Comparison of ENCODE assay signal across 21 cellular contexts in genomic region chr4:76326515-76326914, GRCh38.
"Had no signal": no experiment of that assay in that cellular context is flagged by ENCODE, and none has a peak within 500 bp of the region (broad histone marks: within the 10 kb centered on the region; RNA-seq: fewer than 3 reads in every experiment).

No MANE protein-coding gene starts in this region.

- H3K27ac ChIP-seq: body of pancreas, heart left ventricle, left lung, stomach, suprapubic skin, tibial nerve had no signal

- H3K9me3 ChIP-seq: body of pancreas had no signal

- DNase-seq: activated CD4-positive, alpha-beta memory T cell treated with anti-CD3 and anti-CD28 coated beads, Interleukin-2, amount 10 ng/mL, durations not matched to agents 7 days and 5 days; activated CD4-positive, alpha-beta T cell treated with anti-CD3 and anti-CD28 coated beads for 48 hours; activated gamma-delta T cell; activated naive CD4-positive, alpha-beta T cell treated with anti-CD3 and anti-CD28 coated beads, Interleukin-2, amount 50 U/mL, for 16 hours; activated naive CD8-positive, alpha-beta T cell treated with anti-CD3 and anti-CD28 coated beads, Interleukin-2, amount 50 U/mL, for 24 hours; activated T-cell treated with anti-CD3 and anti-CD28 coated beads for 4 hours; anterior cingulate cortex; body of pancreas; effector CD4-positive, alpha-beta T cell; heart left ventricle; kidney glomerular epithelial cell; left lung; naive thymus-derived CD4-positive, alpha-beta T cell; occipital lobe; stimulated activated CD4-positive, alpha-beta T cell treated with anti-CD3 and anti-CD28 coated beads, Interleukin-15, amount 100 ng/mL, for 24 hours; stomach; T-helper 9 cell had no signal

- H3K36me3 ChIP-seq: heart left ventricle, left lung, stomach, suprapubic skin, tibial nerve had no signal

- H3K4me3 ChIP-seq: body of pancreas, heart left ventricle, left lung, lung, smooth muscle cell, stomach, suprapubic skin, tibial nerve had no signal

- H3K4me1 ChIP-seq: body of pancreas, heart left ventricle, left lung, stomach, suprapubic skin, tibial nerve had no signal
